Comparison of ENCODE assay signal across 22 cellular contexts in genomic region chr3:167700046-167700445, GRCh38. TPM values are rescaled to one million over a fixed set of nuclear protein-coding genes. Genes with fewer than 3 reads are reported as not detected.
"Had no signal": no experiment of that assay in that cellular context is flagged by ENCODE, and none has a peak within 500 bp of the region (broad histone marks: within the 10 kb centered on the region; RNA-seq: fewer than 3 reads in every experiment).

No MANE protein-coding gene starts in this region.

- H3K27ac ChIP-seq: dorsolateral prefrontal cortex, heart left ventricle, neutrophil, psoas muscle, right lobe of liver, suprapubic skin, tibial nerve, upper lobe of right lung, vagina had no signal

- H3K27ac Mint-ChIP-seq: stimulated activated effector memory CD8-positive, alpha-beta T cell treated with anti-CD3 and anti-CD28 coated beads, Interleukin-12 subunit alpha, Interleukin-12 subunit beta, amount 100 ng/mL, for 72 hours had no signal

- H3K27me3 Mint-ChIP-seq: naive thymus-derived CD8-positive, alpha-beta T cell had no signal

- H3K4me1 ChIP-seq: psoas muscle, suprapubic skin, tibial nerve, upper lobe of right lung, vagina had no signal

- H3K27me3 ChIP-seq: dorsolateral prefrontal cortex, heart left ventricle, neutrophil, right lobe of liver, suprapubic skin, tibial nerve, upper lobe of right lung, vagina had no signal

- H3K4me3 ChIP-seq: dorsolateral prefrontal cortex, heart left ventricle, psoas muscle, right lobe of liver, suprapubic skin, tibial nerve, upper lobe of right lung, vagina had no signal

- H3K9me3 Mint-ChIP-seq: naive thymus-derived CD8-positive, alpha-beta T cell; stimulated activated effector memory CD8-positive, alpha-beta T cell treated with anti-CD3 and anti-CD28 coated beads, Interleukin-12 subunit alpha, Interleukin-12 subunit beta, amount 100 ng/mL, for 72 hours had no signal

- H3K4me3 Mint-ChIP-seq: naive thymus-derived CD8-positive, alpha-beta T cell; stimulated activated effector memory CD8-positive, alpha-beta T cell treated with anti-CD3 and anti-CD28 coated beads, Interleukin-12 subunit alpha, Interleukin-12 subunit beta, amount 100 ng/mL, for 72 hours had no signal

- DNase-seq: cortex of kidney; dorsolateral prefrontal cortex; effector CD8-positive, alpha-beta T cell; heart left ventricle; hypothalamus; islet precursor cell; mammary epithelial cell; naive thymus-derived CD8-positive, alpha-beta T cell; psoas muscle; retina; right lobe of liver; stimulated activated CD4-positive, alpha-beta T cell treated with anti-CD3 and anti-CD28 coated beads, Interleukin-4, amount 100 ng/mL, for 1 hour; stimulated activated CD8-positive, alpha-beta memory T cell treated with anti-CD3 and anti-CD28 coated beads, Interleukin-4, amount 100 ng/mL, for 48 hours; stimulated activated naive CD8-positive, alpha-beta T cell treated with anti-CD3 and anti-CD28 coated beads, Interleukin-15, Interleukin-2, amounts not matched to agents 100 U/mL and 50 U/mL, for 24 hours; upper lobe of right lung had no signal

- ATAC-seq: esophagus mucosa; heart left ventricle; left lobe of liver; naive thymus-derived CD8-positive, alpha-beta T cell; psoas muscle; right lobe of liver; stimulated activated effector memory CD8-positive, alpha-beta T cell treated with anti-CD3 and anti-CD28 coated beads, Interleukin-12 subunit alpha, Interleukin-12 subunit beta, amount 100 ng/mL, for 72 hours; stimulated activated naive CD8-positive, alpha-beta T cell treated with anti-CD3 and anti-CD28 coated beads, Interleukin-15, Interleukin-2, amounts not matched to agents 100 U/mL and 50 U/mL, for 24 hours; upper lobe of right lung had no signal

- H3K9me3 ChIP-seq: heart left ventricle, neutrophil, psoas muscle, right lobe of liver, suprapubic skin, tibial nerve, upper lobe of right lung, vagina had no signal

RNA-seq across cellular contexts. Expression of gene WDR49, which starts 46.3 kb away (rescaled TPM):
- total RNA-seq: left lobe of liver, suprapubic skin had no signal
